In genomic region chr13:27599845-27600553, GRCh38 we compare ENCODE assay signal across 9 cellular contexts. TPM values are rescaled to one million over a fixed set of nuclear protein-coding genes. Genes with fewer than 3 reads are reported as not detected.
DNase-seq lines count a peak whose midpoint lies in the region; ATAC-seq, FAIRE-seq and TF ChIP-seq lines count a peak whose summit lies in the region.
"Had no signal": no experiment of that assay in that cellular context is flagged by ENCODE, and none has a peak within 500 bp of the region (broad histone marks: within the 10 kb centered on the region; RNA-seq: fewer than 3 reads in every experiment).

No MANE protein-coding gene starts in this region.

- ATAC-seq in left lobe of liver = peak; percentile 67
- no peak for ATAC-seq in HG02870 (IDR thresholded peaks at IDR 0.05; ENCODE audit: unreplicated experiment)

- no peak overlapping the region for H2BK20ac ChIP-seq in H9 (ENCODE audit: low read depth, low read length, poor library complexity, severe bottlenecking)

- no peaks in the 10 kb centered on the region for H3K27me3 ChIP-seq in bronchial epithelial cell (ENCODE audit: control insufficient read depth, insufficient read depth, low read length)
- no peaks in the 10 kb centered on the region for H3K27me3 ChIP-seq in H9 (ENCODE audit: insufficient read depth, low read length)
- H3K27me3 ChIP-seq in ovary = no peaks in the 10 kb centered on the region
- H3K27me3 ChIP-seq: neutrophil had no signal

- no peak for TF ChIP-seq EP300 in ovary (IDR thresholded peaks at IDR 0.05)

- no peak overlapping the region for H3K14ac ChIP-seq in H9 (ENCODE audit: insufficient read depth, low read length)

- H2BK15ac ChIP-seq in H9 (ENCODE audit: low read depth, low read length) = no peak overlapping the region

- no peak for TF ChIP-seq CTCF in bronchial epithelial cell (IDR thresholded peaks at IDR 0.05; ENCODE audit: insufficient read depth, low read length, severe bottlenecking)
- TF ChIP-seq CTCF in H9 (conservative IDR thresholded peaks at IDR 0.05) = no peak
- no peak for TF ChIP-seq CTCF in ovary (IDR thresholded peaks at IDR 0.05)

- H3K23me2 ChIP-seq in H9 (ENCODE audit: insufficient read length, low read depth, low read length, poor library complexity, severe bottlenecking) = no peaks in the 10 kb centered on the region

- H3K4ac ChIP-seq in H9 (ENCODE audit: low read depth, low read length) = no peak overlapping the region

- H4K8ac ChIP-seq in H9 (replicated peaks; ENCODE audit: insufficient read length, low read depth, low read length) = no peak overlapping the region

- H3K9ac ChIP-seq in H9 (ENCODE audit: extremely low read depth, insufficient read length, low read length) = no peak overlapping the region

- H2BK5ac ChIP-seq in H9 (ENCODE audit: insufficient read length, low read length) = no peak overlapping the region

- no peak overlapping the region for H3K27ac ChIP-seq in H9 (ENCODE audit: insufficient read length, low read depth, low read length)
- no peak overlapping the region for H3K27ac ChIP-seq in ovary
- H3K27ac ChIP-seq: neutrophil had no signal

- H3K79me2 ChIP-seq in H9 (ENCODE audit: insufficient read depth, low read length) = peaks cover 4% of the 10 kb centered on the region; the same call in 1 of the 2 replicates

- peak overlapping the region in 1 of 3 experiments; percentile 49; a peak in 1 of 7 replicates for H3K27ac Mint-ChIP-seq in H9

- FAIRE-seq in bronchial epithelial cell (lab: Jason Lieb, UNC) = no peak

- H3K4me1 ChIP-seq in H9 (ENCODE audit: insufficient read depth, low read length) (peaks cover 5% of the 10 kb centered on the region; the same call in 1 of the 2 replicates), ovary (ENCODE audit: insufficient read depth) (peaks cover 2% of the 10 kb centered on the region)

- no peak overlapping the region for H3T11ph ChIP-seq in H9 (ENCODE audit: low read length)

- no peaks in the 10 kb centered on the region for H4K20me1 ChIP-seq in H9 (ENCODE audit: control insufficient read depth, insufficient read depth, insufficient read length)

- no peak overlapping the region for H2BK12ac ChIP-seq in H9 (ENCODE audit: insufficient read length, low read depth, low read length)

- no peaks in the 10 kb centered on the region for H3K9me3 ChIP-seq in H9 (ENCODE audit: control insufficient read depth, low read depth, low read length)
- H3K9me3 ChIP-seq in ovary = no peaks in the 10 kb centered on the region
- H3K9me3 ChIP-seq: neutrophil had no signal

- no peak overlapping the region for H4K5ac ChIP-seq in H9 (ENCODE audit: insufficient read length, low read depth, low read length)

- no peak overlapping the region for H3K56ac ChIP-seq in H9 (ENCODE audit: insufficient read length, low read depth, low read length)

- no peak for TF ChIP-seq POLR2A in ovary (IDR thresholded peaks at IDR 0.05)

- no peak overlapping the region for H2BK120ac ChIP-seq in H9 (ENCODE audit: low read depth, low read length, poor library complexity, severe bottlenecking)

- no peak overlapping the region for H4K91ac ChIP-seq in H9 (ENCODE audit: insufficient read length, low read depth, low read length)

- H3K9me3 Mint-ChIP-seq in H9 = no peaks in the 10 kb centered on the region

- no peaks in the 10 kb centered on the region for H3K36me3 Mint-ChIP-seq in H9 (ENCODE audit: insufficient read depth in 1 of 3, low read depth in 3 of 3)

- no CpG with 5 or more reads among the region's 5 CpGs for WGBS in H9 (ENCODE audit: extremely low coverage, insufficient read length, low lambda C conversion rate)
- WGBS in ovary, 3 donors = 71 to 81% (median 79%) methylated on average over 5 of the region's 5 CpGs

- peak; percentile 79 for DNase-seq in AG08395 (ENCODE audit: low spot score)
- DNase-seq in M059J (ENCODE audit: low read depth) = peak; percentile 90
- DNase-seq in bronchial epithelial cell (ENCODE audit: low read depth) = peak; percentile 80
- no peak for DNase-seq in left lobe of liver (ENCODE audit: low spot score)
- no peak for DNase-seq in NCI-H1436 treated with DMSO at 0.1 percent for 48 hours (lab: John Stamatoyannopoulos, UW)
- DNase-seq in H9 = no peak
- no peak for DNase-seq in ovary

- no peaks in the 10 kb centered on the region for H3K36me3 ChIP-seq in bronchial epithelial cell (ENCODE audit: control insufficient read depth, insufficient read depth, low read length)
- no peaks in the 10 kb centered on the region for H3K36me3 ChIP-seq in ovary
- H3K36me3 ChIP-seq: neutrophil had no signal

- no peak overlapping the region for H2AFZ ChIP-seq in H9 (ENCODE audit: low read length)

- H3K4me3 Mint-ChIP-seq in H9 = no peak overlapping the region

- H3K79me1 ChIP-seq in H9 (ENCODE audit: insufficient read depth, low read depth, low read length, poor library complexity, severe bottlenecking) = peaks cover 6% of the 10 kb centered on the region

- no peak overlapping the region for H2AK5ac ChIP-seq in H9 (ENCODE audit: insufficient read length, low read length)

- no peak overlapping the region for H3K4me2 ChIP-seq in H9 (ENCODE audit: insufficient read depth, insufficient read length, low read length)

- no peak overlapping the region for H3K18ac ChIP-seq in H9 (ENCODE audit: insufficient read length, low read depth, low read length)

- peaks cover 30 to 31% of the 10 kb centered on the region in 2 experiments for H3K4me1 Mint-ChIP-seq in H9

- no peak overlapping the region for H3K23ac ChIP-seq in H9 (ENCODE audit: insufficient read length, low read depth, low read length)

- no peaks in the 10 kb centered on the region for H3K27me3 Mint-ChIP-seq in H9 (ENCODE audit: low read depth)

- intact Hi-C loops in ovary (cut with DNase I) = no loop called here

- no peak overlapping the region for H3K4me3 ChIP-seq in bronchial epithelial cell (ENCODE audit: low read depth, low read length)
- no peak overlapping the region for H3K4me3 ChIP-seq in ovary

RNA-seq across cellular contexts. Expression of gene LNX2, which starts 20.3 kb away (rescaled TPM):
- 6.0 and 9.3 TPM in 2 replicates for total RNA-seq in M059J (2014; rRNA removed; shearing (Covaris generic))
- 29.1 and 29.2 TPM in 2 replicates for total RNA-seq in bronchial epithelial cell
- total RNA-seq in left lobe of liver = 10.1 TPM
- total RNA-seq in H9 (2021) = 11.6 and 12.4 TPM in 2 replicates
- 1 to 10 TPM; 6.6 to 9.8 (median 7.8) TPM for total RNA-seq in ovary
- 1 to 10 TPM; 3.6 to 8.3 TPM for polyA plus RNA-seq in ovary

RNA-seq across cellular contexts. Expression of gene POLR1D, which starts 21.7 kb away (rescaled TPM):
- 71.0 and 78.4 TPM in 2 replicates for total RNA-seq in M059J (2014; rRNA removed; shearing (Covaris generic))
- total RNA-seq in bronchial epithelial cell (134 and 140 TPM in 2 replicates), left lobe of liver (36.1 TPM), H9 (2021) (154 and 167 TPM in 2 replicates), ovary (100 to 1,000 TPM in 6 of 7 donors, 10 to 100 TPM in 1; 83.7 to 194 (median 115) TPM)
- 100 to 1,000 TPM; 174 to 223 TPM for polyA plus RNA-seq in ovary

Comparison
In these comparisons a context has a peak if more than half of its experiments do, and no peak if none do; other contexts are left out.
1. DNase-seq: peak in AG08395 (single experiment), M059J (single experiment) and bronchial epithelial cell (single experiment); none in left lobe of liver (single experiment), NCI-H1436 treated with DMSO at 0.1 percent for 48 hours (single experiment), H9 (single experiment) and ovary (0 of 5).